10 cellular contexts compared by ENCODE assay signal in genomic region chr5:177470759-177471536, GRCh38. TPM values are rescaled to one million over a fixed set of nuclear protein-coding genes. Genes with fewer than 3 reads are reported as not detected.
DNase-seq lines count a peak whose midpoint lies in the region; ATAC-seq and TF ChIP-seq lines count a peak whose summit lies in the region.
"Had no signal": no experiment of that assay in that cellular context is flagged by ENCODE, and none has a peak within 500 bp of the region (broad histone marks: within the 10 kb centered on the region; RNA-seq: fewer than 3 reads in every experiment).

No MANE protein-coding gene starts in this region.

- H3K9me3 Mint-ChIP-seq in activated CD8-positive, alpha-beta T cell treated with anti-CD3 and anti-CD28 coated beads for 36 hours, result no peaks in the 10 kb centered on the region

- H3K27me3 ChIP-seq in gastroesophageal sphincter, result no peaks in the 10 kb centered on the region
- H3K27me3 ChIP-seq in stomach, result peaks cover 0 to 22% (median 3%) of the 10 kb centered on the region in 3 donors

- H3K4me1 ChIP-seq in gastroesophageal sphincter, result peaks cover 0 to 76% (median 46%) of the 10 kb centered on the region in 3 donors
- H3K4me1 ChIP-seq in stomach, result peaks cover 20 to 69% (median 53%) of the 10 kb centered on the region in 4 donors

- peak; percentile 57 for DNase-seq in DMS53 (lab: John Stamatoyannopoulos, UW)
- DNase-seq in DMS53 treated with DMSO at 0.1 percent for 48 hours (lab: John Stamatoyannopoulos, UW; ENCODE audit: unreplicated experiment), result no peak
- DNase-seq in activated CD8-positive, alpha-beta T cell treated with anti-CD3 and anti-CD28 coated beads for 36 hours, result peak; percentile 34
- no peak for DNase-seq in stomach
- no peak for DNase-seq in cortex of kidney (lab: John Stamatoyannopoulos, UW)
- DNase-seq in NCI-H146 treated with DMSO at 0.1 percent for 48 hours (lab: John Stamatoyannopoulos, UW; ENCODE audit: unreplicated experiment), result no peak
- DNase-seq in superior temporal gyrus (ENCODE audit: extremely low spot score), result no peak
- DNase-seq: MV-4-11 had no signal

- H3K4me3 ChIP-seq in gastroesophageal sphincter (peak overlapping the region in 1 of 2 donors; percentile 89), stomach (no peak overlapping the region)

- H3K4me1 Mint-ChIP-seq in activated CD8-positive, alpha-beta T cell treated with anti-CD3 and anti-CD28 coated beads for 36 hours (ENCODE audit: low read depth), result peaks cover 41% of the 10 kb centered on the region

- peaks cover 49% of the 10 kb centered on the region for H3K36me3 Mint-ChIP-seq in activated CD8-positive, alpha-beta T cell treated with anti-CD3 and anti-CD28 coated beads for 36 hours (ENCODE audit: low read depth)

- peaks cover 0 to 33% of the 10 kb centered on the region in 2 donors for H3K36me3 ChIP-seq in gastroesophageal sphincter
- peaks cover 19 to 29% (median 25%) of the 10 kb centered on the region in 4 donors for H3K36me3 ChIP-seq in stomach

- peak overlapping the region; percentile 80 for H3K4me3 Mint-ChIP-seq in activated CD8-positive, alpha-beta T cell treated with anti-CD3 and anti-CD28 coated beads for 36 hours

- H3K27me3 Mint-ChIP-seq in activated CD8-positive, alpha-beta T cell treated with anti-CD3 and anti-CD28 coated beads for 36 hours, result no peaks in the 10 kb centered on the region

- no peak for TF ChIP-seq POLR2A in gastroesophageal sphincter (IDR thresholded peaks at IDR 0.05)
- no peak for TF ChIP-seq POLR2A in stomach (IDR thresholded peaks at IDR 0.05)

- CTCF ChIA-PET in activated CD8-positive, alpha-beta T cell treated with anti-CD3 and anti-CD28 coated beads for 36 hours (lab: Charles Lee), result interaction anchor here (0.9 to 5.1 kb wide), 12 partner anchors 8 to 161 kb away, joined by 3 to 24 read pairs (median 6); partner anchors contain the start of genes PDLIM7 and TMED9

- H3K9me3 ChIP-seq in gastroesophageal sphincter (no peaks in the 10 kb centered on the region), stomach (no peaks in the 10 kb centered on the region)

- no peak for TF ChIP-seq CTCF in activated CD8-positive, alpha-beta T cell treated with anti-CD3 and anti-CD28 coated beads for 36 hours (IDR thresholded peaks at IDR 0.05)
- TF ChIP-seq CTCF in gastroesophageal sphincter (IDR thresholded peaks at IDR 0.05) (no peak), stomach (IDR thresholded peaks at IDR 0.05) (no peak)

- POLR2A ChIA-PET in activated CD8-positive, alpha-beta T cell treated with anti-CD3 and anti-CD28 coated beads for 36 hours (lab: Charles Lee), result interaction anchor here (0.6 to 22.8 kb wide), 13 partner anchors 9 to 161 kb away, joined by 3 to 294 read pairs (median 4); partner anchors contain the start of genes PDLIM7, PRR7 and RGS14

- no peak for ATAC-seq in activated CD8-positive, alpha-beta T cell treated with anti-CD3 and anti-CD28 coated beads for 36 hours
- no peak for ATAC-seq in gastroesophageal sphincter

- 70% methylated on average over 4 of the region's 10 CpGs; no CpG with 5 or more reads in 1 of the 2 donors for WGBS in gastroesophageal sphincter (ENCODE audit: low coverage in 1 of 2), 2 donors
- WGBS in stomach, 5 donors, result 78 to 88% (median 82%) methylated on average over 8 to 10 of the region's 10 CpGs

- H3K27ac ChIP-seq in gastroesophageal sphincter (peak overlapping the region in 3 of 4 donors; percentile 91 to 99 (median 95)), stomach (peak overlapping the region in 3 of 5 donors; percentile 79 to 90 (median 88))
- H3K27ac ChIP-seq: 22Rv1 had no signal

- intact Hi-C loops in activated CD8-positive, alpha-beta T cell treated with anti-CD3 and anti-CD28 coated beads for 36 hours (cut with micrococcal nuclease), result no loop called here
- intact Hi-C loops in stomach (cut with DNase I; ENCODE audit: low total_unique reads), result no loop called here

- peak overlapping the region; percentile 91 for H3K27ac Mint-ChIP-seq in activated CD8-positive, alpha-beta T cell treated with anti-CD3 and anti-CD28 coated beads for 36 hours

- TF ChIP-seq EP300 in gastroesophageal sphincter (IDR thresholded peaks at IDR 0.05) (no peak), stomach (IDR thresholded peaks at IDR 0.05) (no peak)

RNA-seq across cellular contexts. Expression of gene DBN1, which starts 2.5 kb away (rescaled TPM):
- total RNA-seq in activated CD8-positive, alpha-beta T cell treated with anti-CD3 and anti-CD28 coated beads for 36 hours, result 100 to 1,000 TPM; 101 to 105 TPM
- 100 to 1,000 TPM in 3 of 4 donors, 10 to 100 TPM in 1; 87.1 to 154 (median 124) TPM for total RNA-seq in gastroesophageal sphincter
- 10 to 100 TPM; 15.2 to 78.1 (median 53.3) TPM for total RNA-seq in stomach
- 10 to 100 TPM; 14.7 to 31.3 (median 22.7) TPM for polyA plus RNA-seq in stomach

RNA-seq across cellular contexts. Expression of gene PRR7, which starts 24.3 kb away (rescaled TPM):
- 10 to 100 TPM; 32.6 to 36.4 TPM for total RNA-seq in activated CD8-positive, alpha-beta T cell treated with anti-CD3 and anti-CD28 coated beads for 36 hours
- total RNA-seq in gastroesophageal sphincter (1 to 10 TPM in 3 of 4 donors, not detected in 1; 1.6 to 2.7 (median 2.2) TPM), stomach (under 1 TPM in 1 of 5 donors, not detected in 4; 0.73 TPM)
- 1 to 10 TPM in 2 of 3 donors, under 1 TPM in 1; 0.61 to 3.7 (median 1.5) TPM for polyA plus RNA-seq in stomach

RNA-seq across cellular contexts. Expression of gene PDLIM7, which starts 26.5 kb away (rescaled TPM):
- total RNA-seq in activated CD8-positive, alpha-beta T cell treated with anti-CD3 and anti-CD28 coated beads for 36 hours, result 10 to 100 TPM; 68.4 to 73.0 TPM
- 100 to 1,000 TPM; 336 to 863 (median 437) TPM for total RNA-seq in gastroesophageal sphincter
- total RNA-seq in stomach, result 100 to 1,000 TPM in 2 of 5 donors, 10 to 100 TPM in 3; 14.6 to 126 (median 97.0) TPM
- polyA plus RNA-seq in stomach, result 100 to 1,000 TPM in 1 of 3 donors, 10 to 100 TPM in 2; 43.5 to 142 (median 76.6) TPM

RNA-seq across cellular contexts. Expression of gene DOK3, which starts 38.7 kb away (rescaled TPM):
- 1 to 10 TPM; 7.4 to 8.0 TPM for total RNA-seq in activated CD8-positive, alpha-beta T cell treated with anti-CD3 and anti-CD28 coated beads for 36 hours
- total RNA-seq in gastroesophageal sphincter (10 to 100 TPM in 1 of 4 donors, 1 to 10 TPM in 3; 6.1 to 16.6 (median 6.6) TPM), stomach (10 to 100 TPM in 1 of 5 donors, 1 to 10 TPM in 2, under 1 TPM in 1, not detected in 1; 0.43 to 31.2 (median 3.9) TPM)
- 1 to 10 TPM; 2.4 to 6.0 (median 4.9) TPM for polyA plus RNA-seq in stomach

RNA-seq across cellular contexts. Expression of gene GRK6, which starts 44.5 kb away (rescaled TPM):
- 100 to 1,000 TPM; 133 to 137 TPM for total RNA-seq in activated CD8-positive, alpha-beta T cell treated with anti-CD3 and anti-CD28 coated beads for 36 hours
- 10 to 100 TPM; 20.7 to 42.3 (median 31.5) TPM for total RNA-seq in gastroesophageal sphincter
- total RNA-seq in stomach, result 10 to 100 TPM in 4 of 5 donors, 1 to 10 TPM in 1; 1.8 to 91.2 (median 19.1) TPM
- polyA plus RNA-seq in stomach, result 10 to 100 TPM; 14.6 to 20.2 (median 16.2) TPM

Comparison
In these comparisons a context has a peak if more than half of its experiments do, and no peak if none do; other contexts are left out.
1. DNase-seq: peak in DMS53 (single experiment) and activated CD8-positive, alpha-beta T cell treated with anti-CD3 and anti-CD28 coated beads for 36 hours (single experiment); none in DMS53 treated with DMSO at 0.1 percent for 48 hours (single experiment), stomach (single experiment), cortex of kidney (single experiment), NCI-H146 treated with DMSO at 0.1 percent for 48 hours (single experiment) and superior temporal gyrus (single experiment).
2. RNA of gene PRR7, which starts 24.3 kb away (total RNA-seq): 32.6 to 36.4 TPM in activated CD8-positive, alpha-beta T cell treated with anti-CD3 and anti-CD28 coated beads for 36 hours; 1.6 to 2.7 TPM in gastroesophageal sphincter and 0.73 TPM in stomach; every median in the first group is over 4 times any median in the second.